Comparison of ENCODE assay signal across 1 cellular context in the genomic region with DNA sequence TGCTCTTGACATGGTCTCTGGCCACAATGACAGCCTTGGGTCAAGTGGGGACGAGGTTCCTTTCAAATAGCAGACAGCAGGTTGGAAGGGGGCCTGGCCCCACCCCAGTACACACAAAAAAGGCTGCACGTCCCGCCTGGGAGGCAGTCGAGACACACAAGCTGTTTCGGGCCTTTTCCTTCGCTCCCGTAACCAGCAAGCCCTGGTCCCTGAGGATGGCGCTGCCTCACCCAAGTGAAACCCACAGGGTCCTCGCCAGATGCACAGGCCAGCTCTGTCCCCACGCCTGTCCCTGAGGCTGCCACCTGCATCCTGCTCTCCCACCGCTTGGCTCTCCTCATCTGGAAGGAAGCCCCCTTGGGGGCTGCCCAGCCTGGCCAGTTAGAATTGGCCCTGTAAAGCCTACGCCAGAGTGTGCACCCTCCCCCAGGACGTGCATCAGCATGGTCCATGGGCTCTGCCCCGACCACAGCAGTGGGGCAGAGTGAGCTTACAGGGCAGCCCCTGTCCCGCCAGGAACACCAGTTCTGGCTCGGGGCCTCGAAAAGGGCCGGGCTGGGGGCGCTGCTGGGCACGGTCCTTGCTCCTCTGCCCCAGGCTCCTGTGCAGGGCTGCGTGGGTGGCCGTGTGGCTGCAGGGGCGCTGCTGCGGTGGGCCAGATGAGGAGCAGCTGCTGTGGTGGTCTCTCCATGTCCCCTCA.
TF ChIP-seq lines count a peak whose summit lies in the region.

No MANE protein-coding gene starts in this region.

TF ChIP-seq in SK-N-SH treated with all-trans-retinoic acid at 6 μM for 48 hours, 23 proteins besides CTCF, POLR2A, EP300 and RAD21 (continued from another document):
- TF ChIP-seq POU6F1 (CRISPR knock-in tag; IDR thresholded peaks at IDR 0.05; ENCODE audit: borderline replicate concordance, low read depth) (no peak), BACH2 (CRISPR knock-in tag; IDR thresholded peaks at IDR 0.05; ENCODE audit: borderline replicate concordance) (no peak), ARNTL (CRISPR knock-in tag; IDR thresholded peaks at IDR 0.05; ENCODE audit: borderline replicate concordance, low read depth) (no peak), ZC3H10 (CRISPR knock-in tag; IDR thresholded peaks at IDR 0.05) (no peak), CREB5 (CRISPR knock-in tag; IDR thresholded peaks at IDR 0.05; ENCODE audit: low read depth) (no peak)
